In genomic region chr6:71047401-71047800, GRCh38 we compare ENCODE assay signal across 1 cellular context.
TF ChIP-seq lines count a peak whose summit lies in the region.

No MANE protein-coding gene starts in this region.

TF ChIP-seq in HepG2, 621 proteins besides CTCF, POLR2A, EP300 and RAD21 (continued from another document):
- no peak for TF ChIP-seq ZNF644 (CRISPR knock-in tag; IDR thresholded peaks at IDR 0.05; ENCODE audit: low read depth)
- no peak for TF ChIP-seq ZFP36L2 (CRISPR knock-in tag; IDR thresholded peaks at IDR 0.05)
- no peak for TF ChIP-seq SATB2 (CRISPR knock-in tag; IDR thresholded peaks at IDR 0.05)
- no peak for TF ChIP-seq NFE2L2 (IDR thresholded peaks at IDR 0.05; ENCODE audit: low read length)
- TF ChIP-seq HNRNPH1 (optimal IDR thresholded peaks at IDR 0.05; ENCODE audit: low read depth, low read length): no peak
- TF ChIP-seq ZNF691 (CRISPR knock-in tag; IDR thresholded peaks at IDR 0.05; ENCODE audit: borderline replicate concordance, low read depth): no peak
